In genomic region chr3:177357352-177358084, GRCh38 we compare ENCODE assay signal across 8 cellular contexts.
DNase-seq lines count a peak whose midpoint lies in the region; ATAC-seq and TF ChIP-seq lines count a peak whose summit lies in the region.

No MANE protein-coding gene starts in this region.

- H3K9me3 Mint-ChIP-seq in WTC11: no peaks in the 10 kb centered on the region

- peaks cover 48% of the 10 kb centered on the region for H3K4me1 Mint-ChIP-seq in WTC11

- peak overlapping the region; percentile 26; the same call in 1 of the 2 replicates for H3K27ac Mint-ChIP-seq in WTC11

- no peaks in the 10 kb centered on the region for H3K9me3 ChIP-seq in neuron (ENCODE audit: low read length)

- H3K4me3 Mint-ChIP-seq in WTC11: peak overlapping the region; percentile 68

- POLR2A ChIA-PET in WTC11 (lab: Charles Lee): interaction anchor here (5.0 kb wide), 1 partner anchor 161 kb away, joined by 78 read pairs; the partner anchor contains the start of gene TBL1XR1

- no peak for TF ChIP-seq POLR2A in NB4 (IDR thresholded peaks at IDR 0.05; ENCODE audit: extremely low read depth, insufficient read length)

- TF ChIP-seq CTCF in NB4 (IDR thresholded peaks at IDR 0.05; ENCODE audit: low read depth, low read length) (no peak), WTC11 (IDR thresholded peaks at IDR 0.05) (no peak), fibroblast of mammary gland (conservative IDR thresholded peaks at IDR 0.05; ENCODE audit: control insufficient read depth, insufficient read depth, low read depth, low read length) (no peak)

- H3K27me3 Mint-ChIP-seq in WTC11 (ENCODE audit: low read depth): peaks cover 44% of the 10 kb centered on the region

- H3K36me3 Mint-ChIP-seq in WTC11: no peaks in the 10 kb centered on the region

- DNase-seq in activated T-cell treated with anti-CD3 and anti-CD28 coated beads for 24 hours (ENCODE audit: low read depth): peak; percentile 23
- DNase-seq in activated T-cell treated with anti-CD3 and anti-CD28 coated beads for 4 hours: no peak
- peak; percentile 86 for DNase-seq in NB4 (ENCODE audit: low read depth)
- DNase-seq in WTC11 (ENCODE audit: low spot score): no peak
- DNase-seq in fibroblast of mammary gland (ENCODE audit: low read depth): peak; percentile 90
- no peak for DNase-seq in NCI-H1930 (lab: John Stamatoyannopoulos, UW)

- H2AFZ ChIP-seq in neuron (ENCODE audit: low read depth, low read length): peak overlapping the region; percentile 74

- ATAC-seq in WTC11 (no peak), GM21367 (IDR thresholded peaks at IDR 0.05; ENCODE audit: unreplicated experiment) (no peak)

- H3K4me1 ChIP-seq in neuron (ENCODE audit: insufficient read depth, low read length): peaks cover 34% of the 10 kb centered on the region

- CTCF ChIA-PET in WTC11 (lab: Charles Lee): no interaction called here

- H3K4me3 ChIP-seq in NB4 (ENCODE audit: low read depth, low read length): peak overlapping the region; percentile 64
- no peak overlapping the region for H3K4me3 ChIP-seq in fibroblast of mammary gland (ENCODE audit: control insufficient read depth, low read depth, low read length)
- H3K4me3 ChIP-seq in neuron (ENCODE audit: low read length): peak overlapping the region; percentile 62

- no peaks in the 10 kb centered on the region for H3K27me3 ChIP-seq in neuron (ENCODE audit: insufficient read depth, low read length)

- H3K36me3 ChIP-seq in neuron (ENCODE audit: insufficient read depth, low read length): no peaks in the 10 kb centered on the region

TF ChIP-seq in WTC11, 78 proteins besides CTCF, POLR2A, EP300 and RAD21:
- no peak for TF ChIP-seq ZNF396 (CRISPR knock-in tag; IDR thresholded peaks at IDR 0.05; ENCODE audit: borderline replicate concordance)
- no peak for TF ChIP-seq MXD4 (CRISPR knock-in tag; IDR thresholded peaks at IDR 0.05; ENCODE audit: borderline replicate concordance)
- no peak for TF ChIP-seq NR3C1 (CRISPR knock-in tag; conservative IDR thresholded peaks at IDR 0.05; ENCODE audit: low read depth)
- TF ChIP-seq, protein P1, sequence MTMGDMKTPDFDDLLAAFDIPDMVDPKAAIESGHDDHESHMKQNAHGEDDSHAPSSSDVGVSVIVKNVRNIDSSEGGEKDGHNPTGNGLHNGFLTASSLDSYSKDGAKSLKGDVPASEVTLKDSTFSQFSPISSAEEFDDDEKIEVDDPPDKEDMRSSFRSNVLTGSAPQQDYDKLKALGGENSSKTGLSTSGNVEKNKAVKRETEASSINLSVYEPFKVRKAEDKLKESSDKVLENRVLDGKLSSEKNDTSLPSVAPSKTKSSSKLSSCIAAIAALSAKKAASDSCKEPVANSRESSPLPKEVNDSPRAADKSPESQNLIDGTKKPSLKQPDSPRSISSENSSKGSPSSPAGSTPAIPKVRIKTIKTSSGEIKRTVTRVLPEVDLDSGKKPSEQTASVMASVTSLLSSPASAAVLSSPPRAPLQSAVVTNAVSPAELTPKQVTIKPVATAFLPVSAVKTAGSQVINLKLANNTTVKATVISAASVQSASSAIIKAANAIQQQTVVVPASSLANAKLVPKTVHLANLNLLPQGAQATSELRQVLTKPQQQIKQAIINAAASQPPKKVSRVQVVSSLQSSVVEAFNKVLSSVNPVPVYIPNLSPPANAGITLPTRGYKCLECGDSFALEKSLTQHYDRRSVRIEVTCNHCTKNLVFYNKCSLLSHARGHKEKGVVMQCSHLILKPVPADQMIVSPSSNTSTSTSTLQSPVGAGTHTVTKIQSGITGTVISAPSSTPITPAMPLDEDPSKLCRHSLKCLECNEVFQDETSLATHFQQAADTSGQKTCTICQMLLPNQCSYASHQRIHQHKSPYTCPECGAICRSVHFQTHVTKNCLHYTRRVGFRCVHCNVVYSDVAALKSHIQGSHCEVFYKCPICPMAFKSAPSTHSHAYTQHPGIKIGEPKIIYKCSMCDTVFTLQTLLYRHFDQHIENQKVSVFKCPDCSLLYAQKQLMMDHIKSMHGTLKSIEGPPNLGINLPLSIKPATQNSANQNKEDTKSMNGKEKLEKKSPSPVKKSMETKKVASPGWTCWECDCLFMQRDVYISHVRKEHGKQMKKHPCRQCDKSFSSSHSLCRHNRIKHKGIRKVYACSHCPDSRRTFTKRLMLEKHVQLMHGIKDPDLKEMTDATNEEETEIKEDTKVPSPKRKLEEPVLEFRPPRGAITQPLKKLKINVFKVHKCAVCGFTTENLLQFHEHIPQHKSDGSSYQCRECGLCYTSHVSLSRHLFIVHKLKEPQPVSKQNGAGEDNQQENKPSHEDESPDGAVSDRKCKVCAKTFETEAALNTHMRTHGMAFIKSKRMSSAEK (CRISPR knock-in tag; IDR thresholded peaks at IDR 0.05; ENCODE audit: borderline replicate concordance): no peak

Comparison
In these comparisons a context has a peak if more than half of its experiments do, and no peak if none do; other contexts are left out.
1. DNase-seq: peak in activated T-cell treated with anti-CD3 and anti-CD28 coated beads for 24 hours (single experiment), NB4 (single experiment) and fibroblast of mammary gland (single experiment); none in activated T-cell treated with anti-CD3 and anti-CD28 coated beads for 4 hours (single experiment), WTC11 (single experiment) and NCI-H1930 (0 of 2).